ENCODE assay signal across 15 cellular contexts in the genomic region with DNA sequence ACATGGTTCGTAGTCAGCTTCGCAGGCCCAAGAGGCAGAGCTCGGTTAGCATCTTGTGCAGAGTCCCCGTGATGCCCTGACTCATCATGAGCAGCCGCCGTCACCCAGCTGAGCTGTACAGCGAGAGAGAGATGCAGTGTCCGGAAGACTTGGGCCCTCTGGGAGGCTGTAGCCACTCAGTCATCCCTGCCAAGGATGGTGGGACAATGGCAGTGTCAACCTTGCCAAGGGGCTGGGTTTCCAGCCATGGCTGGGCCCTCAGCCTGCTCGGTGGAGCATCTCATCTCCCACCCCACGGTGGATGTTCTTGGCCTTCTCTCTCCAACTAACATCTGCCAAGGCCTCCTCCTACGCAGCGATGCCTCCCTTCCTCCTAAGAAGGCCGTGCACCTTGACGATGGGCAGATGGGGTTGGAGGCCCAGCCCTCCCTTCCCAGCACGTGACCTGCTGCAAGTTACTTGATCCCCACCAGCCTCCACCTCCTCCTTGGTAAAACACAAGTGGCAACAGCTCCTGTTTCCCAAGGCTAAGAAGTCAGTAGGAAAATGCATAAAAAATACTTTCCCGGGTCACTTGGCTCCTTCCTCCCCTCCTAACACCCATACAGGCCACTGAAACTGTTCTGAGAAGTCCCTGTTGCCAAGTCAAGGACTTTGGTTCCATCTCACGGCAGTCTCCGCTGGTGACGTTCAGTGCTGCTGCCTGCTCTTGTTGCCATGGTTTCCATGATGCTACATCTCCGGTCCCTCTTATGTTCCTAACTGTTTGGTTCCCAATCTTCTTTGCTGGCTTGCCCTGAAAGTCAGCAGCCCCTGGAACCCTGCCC.
DNase-seq lines count a peak whose midpoint lies in the region; FAIRE-seq and TF ChIP-seq lines count a peak whose summit lies in the region.
"Had no signal": no experiment of that assay in that cellular context is flagged by ENCODE, and none has a peak within 500 bp of the region (broad histone marks: within the 10 kb centered on the region; RNA-seq: fewer than 3 reads in every experiment).

No MANE protein-coding gene starts in this region.

- H4K8ac ChIP-seq in H1 (ENCODE audit: extremely low read depth, insufficient read depth, low read length), result no peak overlapping the region; the same call in 1 of the 2 replicates

- no peak for TF ChIP-seq POLR2A in H1 (IDR thresholded peaks at IDR 0.05; ENCODE audit: control extremely low read depth in 1 of 2, low read depth in 2 of 2, low read length in 2 of 2)

- no peak for TF ChIP-seq CTCF in H1 (IDR thresholded peaks at IDR 0.05; ENCODE audit: control extremely low read depth in 1 of 3, insufficient read depth in 1 of 3, low read depth in 1 of 3, low read length in 3 of 3)

- CTCF ChIA-PET in H1 (lab: Charles Lee; ENCODE audit: partially characterized antibody), result interaction anchor here (1.2 kb wide), 1 partner anchor 24 kb away, joined by 4 read pairs; no protein-coding TSS in a partner anchor

- no peaks in the 10 kb centered on the region for H3K36me3 ChIP-seq in H1 (ENCODE audit: control insufficient read depth in 2 of 4, insufficient read depth in 4 of 4, low read length in 3 of 4)

- no peak overlapping the region for H3K27ac ChIP-seq in H1 (ENCODE audit: low read depth, low read length)

- 89% methylated on average over 20 of the region's 20 CpGs; no CpG with 5 or more reads in 1 of the 2 experiments for WGBS in H1 (ENCODE audit: extremely low coverage in 1 of 2, insufficient coverage in 1 of 2, insufficient read length in 1 of 2, insufficient replicate concordance in 2 of 2, low coverage in 1 of 2, low lambda C conversion rate in 2 of 2, missing lambda C conversion rate in 1 of 2), 2 experiments

- peak overlapping the region; percentile 39; the same call in 1 of the 2 replicates for H2BK12ac ChIP-seq in H1 (ENCODE audit: low read depth, low read length)

- no peak overlapping the region for H3K56ac ChIP-seq in H1 (replicated peaks; ENCODE audit: insufficient read length, low read depth, low read length)

- H3K14ac ChIP-seq in H1 (ENCODE audit: insufficient read length), result no peak overlapping the region

- no peak for TF ChIP-seq RAD21 in H1 (IDR thresholded peaks at IDR 0.05 in 1 of 2, conservative IDR thresholded peaks at IDR 0.05 in 1 of 2; ENCODE audit: low read depth in 2 of 2, low read length in 2 of 2)

- 0 out of 2 replicates have a peak overlapping the region, but pooled peaks have one; percentile 61 for H2BK20ac ChIP-seq in H1 (ENCODE audit: low read length)

- no peak overlapping the region for H3K4me2 ChIP-seq in H1 (ENCODE audit: insufficient read depth in 1 of 2, low read depth in 2 of 2, low read length in 2 of 2)

- no peak overlapping the region for H3K4ac ChIP-seq in H1 (replicated peaks; ENCODE audit: insufficient read length, low read depth, low read length)

- peaks cover 0 to 6% (median 2%) of the 10 kb centered on the region in 4 experiments; a peak in 3 of 7 replicates for H3K4me1 ChIP-seq in H1 (replicated peaks in 1 of 4; ENCODE audit: control insufficient read depth in 3 of 4, insufficient read depth in 4 of 4, low read length in 3 of 4)

- no peaks in the 10 kb centered on the region for H3K79me2 ChIP-seq in H1 (ENCODE audit: control insufficient read depth in 1 of 2, insufficient read depth in 2 of 2, low read length in 2 of 2)

- H3K27me3 ChIP-seq in H1 (replicated peaks in 1 of 4; ENCODE audit: control insufficient read depth in 3 of 4, extremely low read depth in 1 of 4, insufficient read depth in 3 of 4, low read length in 3 of 4), result no peaks in the 10 kb centered on the region

- H2BK15ac ChIP-seq in H1 (ENCODE audit: low read length), result no peak overlapping the region

- H2BK120ac ChIP-seq in H1 (replicated peaks; ENCODE audit: low read depth, low read length), result no peak overlapping the region

- no peak overlapping the region for H3K9ac ChIP-seq in H1 (replicated peaks in 1 of 4; ENCODE audit: extremely low read depth in 1 of 4, low read depth in 3 of 4, low read length in 3 of 4)

- no peak overlapping the region for H2BK5ac ChIP-seq in H1 (ENCODE audit: low read depth, low read length)

- H4K20me1 ChIP-seq in H1 (replicated peaks in 1 of 2; ENCODE audit: control insufficient read depth in 1 of 2, insufficient read depth in 2 of 2, low read length in 2 of 2), result peaks cover 0 to 2% of the 10 kb centered on the region in 2 experiments

- FAIRE-seq in H1 (lab: Jason Lieb, UNC), result no peak
- FAIRE-seq: H54 had no signal

- TF ChIP-seq EP300 in H1 (IDR thresholded peaks at IDR 0.05; ENCODE audit: borderline replicate concordance in 1 of 2, low read depth in 2 of 2, low read length in 2 of 2), result no peak

- no peak overlapping the region for H4K5ac ChIP-seq in H1 (ENCODE audit: insufficient read length, low read depth, low read length)

- H3K23ac ChIP-seq in H1 (ENCODE audit: insufficient read length), result no peak overlapping the region

- peaks cover 2% of the 10 kb centered on the region; the same call in 1 of the 2 replicates for H3K23me2 ChIP-seq in H1 (ENCODE audit: low read depth, low read length)

- POLR2A ChIA-PET in H1 (lab: Charles Lee; ENCODE audit: partially characterized antibody), result no interaction called here

- H2AFZ ChIP-seq in H1 (ENCODE audit: low read length), result no peak overlapping the region

- H3K4me3 ChIP-seq in H1 (ENCODE audit: extremely low read depth in 1 of 4, insufficient read depth in 2 of 4, low read depth in 3 of 4, low read length in 4 of 4), result no peak overlapping the region

- no peak overlapping the region for H3K18ac ChIP-seq in H1 (ENCODE audit: extremely low read depth, low read length)

- no peak overlapping the region for H2AK5ac ChIP-seq in H1 (ENCODE audit: low read depth, low read length)

- no peaks in the 10 kb centered on the region for H3K9me3 ChIP-seq in H1 (ENCODE audit: insufficient read depth in 2 of 2, low read depth in 1 of 2, low read length in 1 of 2)

- DNase-seq in D341Med (ENCODE audit: low spot score), result peak; percentile 13
- peak; percentile 12 to 83 for DNase-seq in NCI-H524 (lab: John Stamatoyannopoulos, UW)
- peak in 1 of 2 experiments; percentile 26 for DNase-seq in H1 (ENCODE audit: low read depth in 1 of 2, low spot score in 2 of 2)
- DNase-seq in pons (ENCODE audit: low spot score), result peak; percentile 40
- DNase-seq in COLO829 (ENCODE audit: low spot score), result no peak
- no peak for DNase-seq in activated CD4-positive, alpha-beta T cell treated with anti-CD3 and anti-CD28 coated beads for 4 hours
- DNase-seq in effector CD4-positive, alpha-beta T cell, result no peak
- no peak for DNase-seq in NCI-H226
- DNase-seq: activated CD4-positive, alpha-beta T cell treated with anti-CD3 and anti-CD28 coated beads, Interleukin-2, amount 50 U/mL, for 48 hours; activated effector memory CD4-positive, alpha-beta T cell treated with Interleukin-2 at 50 U/mL for 16 hours; AML-193; DND-41; mammary epithelial cell; stimulated activated CD4-positive, alpha-beta T cell treated with anti-CD3 and anti-CD28 coated beads, Interleukin-4, amount 100 ng/mL, for 24 hours had no signal

- no peak overlapping the region for H4K91ac ChIP-seq in H1 (replicated peaks; ENCODE audit: insufficient read length, low read length)

- no peaks in the 10 kb centered on the region for H3K79me1 ChIP-seq in H1 (ENCODE audit: low read depth, low read length)

TF ChIP-seq in H1, 55 proteins besides CTCF, POLR2A, EP300 and RAD21:
- TF ChIP-seq EZH2 (IDR thresholded peaks at IDR 0.05; ENCODE audit: low read depth, low read length, severe bottlenecking) (no peak), KDM4A (IDR thresholded peaks at IDR 0.05; ENCODE audit: low read depth, low read length, severe bottlenecking) (no peak), BCL11A (IDR thresholded peaks at IDR 0.05; ENCODE audit: low read depth in 2 of 2, low read length in 2 of 2) (no peak), RBBP5 (IDR thresholded peaks at IDR 0.05; ENCODE audit: borderline replicate concordance, low read depth, low read length) (no peak), NANOG (IDR thresholded peaks at IDR 0.05; ENCODE audit: insufficient read depth, low read depth, low read length, poor library complexity, severe bottlenecking) (no peak), CREB1 (IDR thresholded peaks at IDR 0.05) (no peak)
- TF ChIP-seq, protein P1, sequence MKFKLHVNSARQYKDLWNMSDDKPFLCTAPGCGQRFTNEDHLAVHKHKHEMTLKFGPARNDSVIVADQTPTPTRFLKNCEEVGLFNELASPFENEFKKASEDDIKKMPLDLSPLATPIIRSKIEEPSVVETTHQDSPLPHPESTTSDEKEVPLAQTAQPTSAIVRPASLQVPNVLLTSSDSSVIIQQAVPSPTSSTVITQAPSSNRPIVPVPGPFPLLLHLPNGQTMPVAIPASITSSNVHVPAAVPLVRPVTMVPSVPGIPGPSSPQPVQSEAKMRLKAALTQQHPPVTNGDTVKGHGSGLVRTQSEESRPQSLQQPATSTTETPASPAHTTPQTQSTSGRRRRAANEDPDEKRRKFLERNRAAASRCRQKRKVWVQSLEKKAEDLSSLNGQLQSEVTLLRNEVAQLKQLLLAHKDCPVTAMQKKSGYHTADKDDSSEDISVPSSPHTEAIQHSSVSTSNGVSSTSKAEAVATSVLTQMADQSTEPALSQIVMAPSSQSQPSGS (IDR thresholded peaks at IDR 0.05; ENCODE audit: low read length), result no peak

Comparison
In these comparisons a context has a peak if more than half of its experiments do, and no peak if none do; other contexts are left out.
1. DNase-seq: peak in D341Med (single experiment), NCI-H524 (2 of 2) and pons (single experiment); none in COLO829 (single experiment), activated CD4-positive, alpha-beta T cell treated with anti-CD3 and anti-CD28 coated beads for 4 hours (0 of 2), effector CD4-positive, alpha-beta T cell (single experiment) and NCI-H226 (single experiment).